14 cellular contexts compared by ENCODE assay signal in genomic region chr7:138023618-138024333, GRCh38. TPM values are rescaled to one million over a fixed set of nuclear protein-coding genes. Genes with fewer than 3 reads are reported as not detected.
DNase-seq lines count a peak whose midpoint lies in the region; ATAC-seq and TF ChIP-seq lines count a peak whose summit lies in the region.
"Had no signal": no experiment of that assay in that cellular context is flagged by ENCODE, and none has a peak within 500 bp of the region (broad histone marks: within the 10 kb centered on the region; RNA-seq: fewer than 3 reads in every experiment).

No MANE protein-coding gene starts in this region.

- no peak for DNase-seq in activated naive CD4-positive, alpha-beta T cell treated with anti-CD3 and anti-CD28 coated beads, Interleukin-2, amount 10 ng/mL, durations not matched to agents 7 days and 5 days
- DNase-seq in activated naive CD4-positive, alpha-beta T cell treated with anti-CD3 and anti-CD28 coated beads for 36 hours, result no peak
- DNase-seq in stimulated activated naive CD8-positive, alpha-beta T cell treated with anti-CD3 and anti-CD28 coated beads, Interleukin-15, Interleukin-2, amounts not matched to agents 100 U/mL and 50 U/mL, for 24 hours, result no peak
- DNase-seq in GM03348 (ENCODE audit: low spot score), result no peak
- DNase-seq in stimulated activated CD8-positive, alpha-beta memory T cell treated with anti-CD3 and anti-CD28 coated beads, Interleukin-4, amount 100 ng/mL, for 48 hours, result no peak
- no peak for DNase-seq in sigmoid colon
- DNase-seq: colonic mucosa, hippocampal formation, MG63 had no signal

- WGBS in sigmoid colon, 2 donors, result 68 to 88% methylated on average over 3 of the region's 3 CpGs

- H3K27ac Mint-ChIP-seq in activated naive CD4-positive, alpha-beta T cell treated with anti-CD3 and anti-CD28 coated beads, Interleukin-2, amount 10 ng/mL, durations not matched to agents 7 days and 5 days, result peak overlapping the region; percentile 80
- H3K27ac Mint-ChIP-seq in activated naive CD4-positive, alpha-beta T cell treated with anti-CD3 and anti-CD28 coated beads for 36 hours, result no peak overlapping the region

- no peaks in the 10 kb centered on the region for H3K27me3 Mint-ChIP-seq in activated naive CD4-positive, alpha-beta T cell treated with anti-CD3 and anti-CD28 coated beads, Interleukin-2, amount 10 ng/mL, durations not matched to agents 7 days and 5 days
- H3K27me3 Mint-ChIP-seq in activated naive CD4-positive, alpha-beta T cell treated with anti-CD3 and anti-CD28 coated beads for 36 hours (ENCODE audit: low read depth), result no peaks in the 10 kb centered on the region

- ATAC-seq in GM21723 (IDR thresholded peaks at IDR 0.05; ENCODE audit: unreplicated experiment) (peak; percentile 78), HG03432 (IDR thresholded peaks at IDR 0.05; ENCODE audit: unreplicated experiment) (peak; percentile 85)
- peak; percentile 43 for ATAC-seq in stimulated activated naive CD8-positive, alpha-beta T cell treated with anti-CD3 and anti-CD28 coated beads, Interleukin-15, Interleukin-2, amounts not matched to agents 100 U/mL and 50 U/mL, for 24 hours

- no peak overlapping the region for H3K27ac ChIP-seq in sigmoid colon
- H3K27ac ChIP-seq: colonic mucosa, vagina had no signal

- no peak for TF ChIP-seq EP300 in sigmoid colon (IDR thresholded peaks at IDR 0.05)

- no peaks in the 10 kb centered on the region for H3K4me1 ChIP-seq in sigmoid colon
- H3K4me1 ChIP-seq: colonic mucosa, vagina had no signal

- H3K4me1 Mint-ChIP-seq in activated naive CD4-positive, alpha-beta T cell treated with anti-CD3 and anti-CD28 coated beads, Interleukin-2, amount 10 ng/mL, durations not matched to agents 7 days and 5 days, result peaks cover 11% of the 10 kb centered on the region
- peaks cover 4% of the 10 kb centered on the region for H3K4me1 Mint-ChIP-seq in activated naive CD4-positive, alpha-beta T cell treated with anti-CD3 and anti-CD28 coated beads for 36 hours (ENCODE audit: low read depth)
- H3K4me1 Mint-ChIP-seq: neural crest cell had no signal

- H3K36me3 ChIP-seq in sigmoid colon, result no peaks in the 10 kb centered on the region
- H3K36me3 ChIP-seq: colonic mucosa, MG63, vagina had no signal

- intact Hi-C loops in activated naive CD4-positive, alpha-beta T cell treated with anti-CD3 and anti-CD28 coated beads for 36 hours (cut with micrococcal nuclease), result no loop called here
- intact Hi-C loops in sigmoid colon (cut with DNase I), result no loop called here

- peaks cover 11% of the 10 kb centered on the region for H3K9me3 Mint-ChIP-seq in activated naive CD4-positive, alpha-beta T cell treated with anti-CD3 and anti-CD28 coated beads, Interleukin-2, amount 10 ng/mL, durations not matched to agents 7 days and 5 days
- H3K9me3 Mint-ChIP-seq in activated naive CD4-positive, alpha-beta T cell treated with anti-CD3 and anti-CD28 coated beads for 36 hours, result peaks cover 7% of the 10 kb centered on the region

- CTCF ChIA-PET in activated naive CD4-positive, alpha-beta T cell treated with anti-CD3 and anti-CD28 coated beads, Interleukin-2, amount 10 ng/mL, durations not matched to agents 7 days and 5 days (lab: Charles Lee), result interaction anchor here (0.6 to 2.0 kb wide), 6 partner anchors 8 to 135 kb away, joined by 3 to 8 read pairs (median 4); partner anchors contain the start of gene CREB3L2
- CTCF ChIA-PET in activated naive CD4-positive, alpha-beta T cell treated with anti-CD3 and anti-CD28 coated beads for 36 hours (lab: Charles Lee), result interaction anchor here (0.5 to 2.1 kb wide), 3 partner anchors 12 to 120 kb away, joined by 3 to 7 read pairs (median 4); no protein-coding TSS in a partner anchor

- no peak overlapping the region for H3K4me3 Mint-ChIP-seq in activated naive CD4-positive, alpha-beta T cell treated with anti-CD3 and anti-CD28 coated beads, Interleukin-2, amount 10 ng/mL, durations not matched to agents 7 days and 5 days
- H3K4me3 Mint-ChIP-seq in activated naive CD4-positive, alpha-beta T cell treated with anti-CD3 and anti-CD28 coated beads for 36 hours, result no peak overlapping the region
- H3K4me3 Mint-ChIP-seq: neural crest cell had no signal

- no peak for TF ChIP-seq CTCF in sigmoid colon (IDR thresholded peaks at IDR 0.05)

- no peaks in the 10 kb centered on the region for H3K9me3 ChIP-seq in sigmoid colon
- H3K9me3 ChIP-seq: colonic mucosa, MG63, vagina had no signal

- no peak overlapping the region for H3K4me3 ChIP-seq in sigmoid colon
- H3K4me3 ChIP-seq: colonic mucosa, MG63, vagina had no signal

- H3K36me3 Mint-ChIP-seq in activated naive CD4-positive, alpha-beta T cell treated with anti-CD3 and anti-CD28 coated beads, Interleukin-2, amount 10 ng/mL, durations not matched to agents 7 days and 5 days, result peaks cover 5% of the 10 kb centered on the region
- no peaks in the 10 kb centered on the region for H3K36me3 Mint-ChIP-seq in activated naive CD4-positive, alpha-beta T cell treated with anti-CD3 and anti-CD28 coated beads for 36 hours (ENCODE audit: low read depth)

- no peak for TF ChIP-seq POLR2A in sigmoid colon (IDR thresholded peaks at IDR 0.05)

- no peaks in the 10 kb centered on the region for H3K27me3 ChIP-seq in sigmoid colon
- H3K27me3 ChIP-seq: colonic mucosa, MG63, vagina had no signal

RNA-seq across cellular contexts. Expression of gene CREB3L2, which starts 21.9 kb away (rescaled TPM):
- total RNA-seq in activated naive CD4-positive, alpha-beta T cell treated with anti-CD3 and anti-CD28 coated beads for 36 hours, result 10 to 100 TPM; 14.1 to 15.7 TPM
- 10 to 100 TPM; 26.0 to 41.3 (median 30.2) TPM for total RNA-seq in sigmoid colon
- polyA plus RNA-seq in sigmoid colon, result 10 to 100 TPM in 1 of 3 donors, 1 to 10 TPM in 2; 3.0 to 15.6 (median 4.4) TPM

RNA-seq across cellular contexts. Expression of gene AKR1D1, which starts 52.5 kb away (rescaled TPM):
- total RNA-seq in activated naive CD4-positive, alpha-beta T cell treated with anti-CD3 and anti-CD28 coated beads for 36 hours, result not detected
- total RNA-seq in sigmoid colon, result not detected
- polyA plus RNA-seq in sigmoid colon, result not detected
- total RNA-seq: colonic mucosa, neural crest cell, vagina had no signal
- polyA plus RNA-seq: BJ had no signal
